ENCODE assay signal across 19 cellular contexts in the genomic region with DNA sequence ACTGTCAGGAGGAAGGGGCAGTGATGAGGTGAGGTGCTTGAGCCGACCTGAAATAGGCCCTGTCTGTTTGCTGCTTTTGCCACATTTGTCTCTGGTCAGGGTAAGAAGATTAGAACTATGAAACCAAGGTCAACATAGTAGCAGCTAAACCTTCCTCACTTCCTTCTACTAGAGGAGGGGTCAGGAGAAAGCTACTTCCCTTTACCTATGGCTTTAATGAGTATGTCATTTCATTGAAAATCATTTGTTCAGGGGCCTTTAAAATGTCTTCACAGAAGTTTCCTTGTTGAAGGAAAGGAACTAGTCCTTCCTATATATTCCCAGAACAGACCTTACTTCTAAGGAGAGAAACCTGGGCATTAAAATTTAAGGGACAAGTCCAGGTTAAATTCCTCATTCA. TPM values are rescaled to one million over a fixed set of nuclear protein-coding genes. Genes with fewer than 3 reads are reported as not detected.
A peak's percentile ranks its signal among the peaks of the same experiment; 100 is the strongest.
DNase-seq lines count a peak whose midpoint lies in the region; ATAC-seq, FAIRE-seq and TF ChIP-seq lines count a peak whose summit lies in the region.
"Had no signal": no experiment of that assay in that cellular context is flagged by ENCODE, and none has a peak within 500 bp of the region (broad histone marks: within the 10 kb centered on the region; RNA-seq: fewer than 3 reads in every experiment).

No MANE protein-coding gene starts in this region.

- DNase-seq in GM23338 (ENCODE audit: low spot score) (no peak), OCI-M1 (lab: John Stamatoyannopoulos, UW) (peak; percentile 36), endothelial cell of umbilical vein (ENCODE audit: low read depth, low spot score) (no peak), neural crest cell (ENCODE audit: low read depth, low spot score) (no peak), COLO668 (lab: John Stamatoyannopoulos, UW; ENCODE audit: unreplicated experiment) (no peak), prostate gland (ENCODE audit: low spot score) (no peak), NCI-H510A (lab: John Stamatoyannopoulos, UW) (no peak)
- DNase-seq: C1 segment of cervical spinal cord, IMR-90, Karpas-422, MM.1S, NCI-H2029, NCI-H2171 treated with DMSO at 0.1 percent for 48 hours, NCI-H774 had no signal

- H3K4me3 ChIP-seq in GM23338 (no peak overlapping the region), endothelial cell of umbilical vein (replicated peaks in 1 of 3; ENCODE audit: insufficient read depth in 1 of 3, low read depth in 1 of 3, low read length in 3 of 3) (no peak overlapping the region), prostate gland (no peak overlapping the region)
- H3K4me3 ChIP-seq: SJSA1 had no signal

- H3K36me3 Mint-ChIP-seq in GM23338 (ENCODE audit: low read depth), result peaks cover 3% of the 10 kb centered on the region; the same call in 1 of the 3 replicates
- peaks cover 2% of the 10 kb centered on the region for H3K36me3 Mint-ChIP-seq in neural crest cell (ENCODE audit: low read depth)

- POLR2A ChIA-PET in endothelial cell of umbilical vein (lab: Charles Lee), result no interaction called here

- CTCF ChIA-PET in endothelial cell of umbilical vein (lab: Charles Lee), result interaction anchor here (0.7 to 4.1 kb wide), 8 partner anchors 8 to 1870 kb away, joined by 3 to 115 read pairs (median 6); no protein-coding TSS in a partner anchor

- H3K27me3 Mint-ChIP-seq in GM23338 (ENCODE audit: insufficient read depth, low read depth, poor library complexity) (peaks cover 4% of the 10 kb centered on the region), neural crest cell (ENCODE audit: low read depth) (no peaks in the 10 kb centered on the region)

- BruUV-seq in endothelial cell of umbilical vein (replicated peaks; lab: Mats Ljungman, UMichigan), result no TSS peak

- no peak overlapping the region for H3K4me3 Mint-ChIP-seq in GM23338
- H3K4me3 Mint-ChIP-seq in neural crest cell, result no peak overlapping the region

- no peaks in the 10 kb centered on the region for H3F3A ChIP-seq in GM23338 (replicated peaks; ENCODE audit: low read depth)

- H3K27ac Mint-ChIP-seq in GM23338, result no peak overlapping the region; the same call in 1 of the 2 replicates
- H3K27ac Mint-ChIP-seq in neural crest cell (ENCODE audit: unreplicated experiment), result peak overlapping the region; percentile 29

- no peak overlapping the region for H3K9ac ChIP-seq in endothelial cell of umbilical vein (replicated peaks; ENCODE audit: extremely low read depth, insufficient read depth, low read length)

- H3K4me1 ChIP-seq in GM23338 (ENCODE audit: insufficient read depth) (peaks cover 15% of the 10 kb centered on the region), endothelial cell of umbilical vein (ENCODE audit: control insufficient read depth, extremely low read depth, insufficient read depth, low read length) (peaks cover 9% of the 10 kb centered on the region), prostate gland (replicated peaks) (no peaks in the 10 kb centered on the region)
- H3K4me1 ChIP-seq: SJSA1 had no signal

- H3K9me3 Mint-ChIP-seq in GM23338, result peaks cover 4% of the 10 kb centered on the region; the same call in 1 of the 3 replicates
- H3K9me3 Mint-ChIP-seq in neural crest cell, result peaks cover 6% of the 10 kb centered on the region

- H4K20me1 ChIP-seq in GM23338 (replicated peaks; ENCODE audit: insufficient read depth) (no peaks in the 10 kb centered on the region), endothelial cell of umbilical vein (replicated peaks; ENCODE audit: control insufficient read depth, extremely low read depth, insufficient read depth, low read length) (no peaks in the 10 kb centered on the region)

- H3K79me2 ChIP-seq in GM23338 (replicated peaks; ENCODE audit: insufficient read depth) (no peaks in the 10 kb centered on the region), endothelial cell of umbilical vein (ENCODE audit: control insufficient read depth, insufficient read depth, low read length) (no peaks in the 10 kb centered on the region)

- H3K27ac ChIP-seq in GM23338 (ENCODE audit: low read depth) (no peak overlapping the region), endothelial cell of umbilical vein (ENCODE audit: insufficient read depth, low read depth, low read length) (no peak overlapping the region), prostate gland (no peak overlapping the region)
- H3K27ac ChIP-seq: SJSA1 had no signal

- H3K9me2 ChIP-seq in GM23338 (ENCODE audit: insufficient read depth), result no peaks in the 10 kb centered on the region; the same call in 1 of the 2 replicates

- H3K9me1 ChIP-seq in endothelial cell of umbilical vein (replicated peaks; ENCODE audit: control insufficient read depth, extremely low read depth, insufficient read depth, low read length), result no peaks in the 10 kb centered on the region

- WGBS in prostate gland, result 65% methylated on average over 1 of the region's 1 CpG

- TF ChIP-seq CTCF in GM23338 (conservative IDR thresholded peaks at IDR 0.05; ENCODE audit: low read depth in 2 of 2) (no peak), endothelial cell of umbilical vein (IDR thresholded peaks at IDR 0.05; ENCODE audit: extremely low read depth in 1 of 2, insufficient read depth in 1 of 2, low read depth in 1 of 2, low read length in 2 of 2) (no peak), neural crest cell (conservative IDR thresholded peaks at IDR 0.05) (no peak), prostate gland (IDR thresholded peaks at IDR 0.05) (no peak)

- ATAC-seq in GM23338 (no peak), HG02678 (IDR thresholded peaks at IDR 0.05; ENCODE audit: unreplicated experiment) (no peak)

- no peak for FAIRE-seq in endothelial cell of umbilical vein (lab: Jason Lieb, UNC)
- FAIRE-seq: H54 had no signal

- TF ChIP-seq POLR2A in endothelial cell of umbilical vein (IDR thresholded peaks at IDR 0.05; ENCODE audit: low read depth, low read length), result no peak
- no peak for TF ChIP-seq POLR2A in prostate gland (IDR thresholded peaks at IDR 0.05)

- dilution Hi-C loops in endothelial cell of umbilical vein (cut with MboI; ENCODE audit: extremely low pct_ligation_motif_present, low sequenced_read_pairs), result no loop called here

- no peaks in the 10 kb centered on the region for H3K27me3 ChIP-seq in GM23338 (ENCODE audit: insufficient read depth)
- H3K27me3 ChIP-seq in endothelial cell of umbilical vein (ENCODE audit: control insufficient read depth in 2 of 2, insufficient read depth in 2 of 2, low read length in 2 of 2), result no peaks in the 10 kb centered on the region
- no peaks in the 10 kb centered on the region for H3K27me3 ChIP-seq in prostate gland (replicated peaks; ENCODE audit: insufficient read depth)

- H2AFZ ChIP-seq in GM23338 (peak overlapping the region; percentile 94), endothelial cell of umbilical vein (ENCODE audit: low read depth, low read length) (peak overlapping the region; percentile 48)

- H3K36me3 ChIP-seq in GM23338 (ENCODE audit: insufficient read depth) (no peaks in the 10 kb centered on the region), endothelial cell of umbilical vein (ENCODE audit: control insufficient read depth in 2 of 2, extremely low read depth in 1 of 2, insufficient read depth in 2 of 2, low read length in 2 of 2) (no peaks in the 10 kb centered on the region), prostate gland (no peaks in the 10 kb centered on the region)
- H3K36me3 ChIP-seq: SJSA1 had no signal

- intact Hi-C loops in endothelial cell of umbilical vein (cut with micrococcal nuclease) (no loop called here), prostate gland (cut with DNase I) (loop anchor here (5.0 kb wide), 1 partner anchor 182 kb away; no protein-coding TSS in a partner anchor)

- H3K4me2 ChIP-seq in GM23338, result 0 out of 2 replicates have a peak overlapping the region, but pooled peaks have one; percentile 8
- no peak overlapping the region for H3K4me2 ChIP-seq in endothelial cell of umbilical vein (ENCODE audit: insufficient read depth, low read length)

- H3K9me3 ChIP-seq in endothelial cell of umbilical vein (replicated peaks; ENCODE audit: control insufficient read depth, insufficient read depth, low read length) (no peaks in the 10 kb centered on the region), prostate gland (no peaks in the 10 kb centered on the region)
- H3K9me3 ChIP-seq: SJSA1 had no signal

- H3K4me1 Mint-ChIP-seq in GM23338 (peaks cover 13% of the 10 kb centered on the region), neural crest cell (peaks cover 11% of the 10 kb centered on the region)

TF ChIP-seq in GM23338, 12 proteins besides CTCF, POLR2A, EP300 and RAD21 (continues in another document):
- no peak for TF ChIP-seq EZH2 (IDR thresholded peaks at IDR 0.05; ENCODE audit: low read depth, unreplicated experiment)
- no peak for TF ChIP-seq JUNB (IDR thresholded peaks at IDR 0.05; ENCODE audit: unreplicated experiment)
- TF ChIP-seq ZNF331 (CRISPR knock-in tag; IDR thresholded peaks at IDR 0.05; ENCODE audit: low read depth), result no peak
- no peak for TF ChIP-seq EZH2phosphoT487 (IDR thresholded peaks at IDR 0.05; ENCODE audit: unreplicated experiment)

TF ChIP-seq in endothelial cell of umbilical vein, 7 proteins besides CTCF, POLR2A, EP300 and RAD21:
- TF ChIP-seq GATA2 (IDR thresholded peaks at IDR 0.05; ENCODE audit: insufficient read depth, insufficient read length, low read depth, low read length) (no peak), FOS (IDR thresholded peaks at IDR 0.05; ENCODE audit: borderline replicate concordance, insufficient read depth, low read length) (no peak), EZH2 (IDR thresholded peaks at IDR 0.05; ENCODE audit: borderline replicate concordance, low read depth, low read length, severe bottlenecking) (no peak), MYC (IDR thresholded peaks at IDR 0.05; ENCODE audit: low read depth, low read length) (no peak), JUN (IDR thresholded peaks at IDR 0.05; ENCODE audit: borderline replicate concordance, insufficient read depth, insufficient read length, low read depth) (no peak), POLR2AphosphoS5 (IDR thresholded peaks at IDR 0.05; ENCODE audit: insufficient read depth, low read depth, low read length) (no peak)
- TF ChIP-seq, protein P1, sequence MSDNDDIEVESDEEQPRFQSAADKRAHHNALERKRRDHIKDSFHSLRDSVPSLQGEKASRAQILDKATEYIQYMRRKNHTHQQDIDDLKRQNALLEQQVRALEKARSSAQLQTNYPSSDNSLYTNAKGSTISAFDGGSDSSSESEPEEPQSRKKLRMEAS (IDR thresholded peaks at IDR 0.05; ENCODE audit: insufficient read depth, insufficient read length), result no peak
TF ChIP-seq in endothelial cell of umbilical vein: peak in this region for 0.

RNA-seq across cellular contexts. Expression of a gene that starts 19.0 kb away (rescaled TPM):
- not detected in 2 replicates for total RNA-seq in GM23338 (2014; rRNA removed; shearing (Covaris generic))
- polyA plus RNA-seq in GM23338 (2016; fragmentation: Nextera tagmentation; extraction: Ambion mirVana) (not detected in 2 replicates), endothelial cell of umbilical vein (not detected in 2 replicates)
- total RNA-seq in endothelial cell of umbilical vein (not detected in 2 replicates), neural crest cell (not detected in 2 replicates), prostate gland (1 to 10 TPM in 1 of 2 donors, not detected in 1; 1.6 TPM)
- polyA plus RNA-seq in endothelial cell of umbilical vein (2011; cell fraction: cytosol; rRNA removed), result not detected in 2 replicates
- not detected in 2 replicates for polyA plus RNA-seq in endothelial cell of umbilical vein (2011; cell fraction: nucleus; rRNA removed)
- polyA plus RNA-seq in endothelial cell of umbilical vein (2012), result 0.17 and 0.78 TPM in 2 replicates
- polyA minus RNA-seq in endothelial cell of umbilical vein, result not detected in 2 replicates
- not detected for polyA minus RNA-seq in endothelial cell of umbilical vein (2011; cell fraction: cytosol; rRNA and poly(A)+ RNA removed)
- not detected in 2 replicates for polyA minus RNA-seq in endothelial cell of umbilical vein (2011; cell fraction: nucleus; rRNA and poly(A)+ RNA removed)
- total RNA-seq: A673, IMR-90, NCI-H460, SJSA1 had no signal
- polyA plus RNA-seq: IMR-90 had no signal
